9 cellular contexts compared by ENCODE assay signal in genomic region chr7:77177321-77177904, GRCh38. TPM values are rescaled to one million over a fixed set of nuclear protein-coding genes. Genes with fewer than 3 reads are reported as not detected.
DNase-seq lines count a peak whose midpoint lies in the region; ATAC-seq, FAIRE-seq and TF ChIP-seq lines count a peak whose summit lies in the region.
"Not testable (repeated sequence)": the region's sequence is repeated elsewhere in the genome, so short reads cannot be mapped to it uniquely, and the experiment has no call there.
"Had no signal": no experiment of that assay in that cellular context is flagged by ENCODE, and none has a peak within 500 bp of the region (broad histone marks: within the 10 kb centered on the region; RNA-seq: fewer than 3 reads in every experiment).

No MANE protein-coding gene starts in this region.

- H3K9ac ChIP-seq in endothelial cell of umbilical vein (replicated peaks; ENCODE audit: extremely low read depth, insufficient read depth, low read length), result not testable (repeated sequence)

- H3K27ac ChIP-seq in endothelial cell of umbilical vein (ENCODE audit: insufficient read depth, low read depth, low read length), result peak overlapping the region; percentile 37
- H3K27ac ChIP-seq in gastroesophageal sphincter, result peak overlapping the region; percentile 54 to 73 (median 68)
- H3K27ac ChIP-seq in thoracic aorta, result peak overlapping the region; percentile 87 to 90

- not testable (repeated sequence) for H4K20me1 ChIP-seq in endothelial cell of umbilical vein (replicated peaks; ENCODE audit: control insufficient read depth, extremely low read depth, insufficient read depth, low read length)

- TF ChIP-seq EP300 in gastroesophageal sphincter (IDR thresholded peaks at IDR 0.05), result not testable (repeated sequence)

- not testable (repeated sequence) for DNase-seq in H54 (ENCODE audit: insufficient read length, low spot score); thoracic aorta (ENCODE audit: low spot score); urothelium cell line (ENCODE audit: low spot score)
- DNase-seq in bronchial epithelial cell (ENCODE audit: low read depth), result peak; percentile 9
- DNase-seq in endothelial cell of umbilical vein (ENCODE audit: low read depth, low spot score), result peak; percentile 29

- intact Hi-C loops in endothelial cell of umbilical vein (cut with micrococcal nuclease), result loop anchor here (2.0 kb wide), 1 partner anchor 49 kb away; no protein-coding TSS in a partner anchor

- not testable (repeated sequence) for H3K36me3 ChIP-seq in bronchial epithelial cell (ENCODE audit: control insufficient read depth, insufficient read depth, low read length); endothelial cell of umbilical vein (ENCODE audit: control insufficient read depth in 2 of 2, extremely low read depth in 1 of 2, insufficient read depth in 2 of 2, low read length in 2 of 2); gastroesophageal sphincter; thoracic aorta

- FAIRE-seq in H54 (lab: Jason Lieb, UNC), result peak; percentile 33
- FAIRE-seq in bronchial epithelial cell (lab: Jason Lieb, UNC), result not testable (repeated sequence)
- FAIRE-seq in endothelial cell of umbilical vein (lab: Jason Lieb, UNC), result peak; percentile 55
- peak; percentile 17 for FAIRE-seq in urothelium cell line (lab: Jason Lieb, UNC)

- H3K27me3 ChIP-seq in bronchial epithelial cell (ENCODE audit: control insufficient read depth, insufficient read depth, low read length); endothelial cell of umbilical vein (ENCODE audit: control insufficient read depth in 2 of 2, insufficient read depth in 2 of 2, low read length in 2 of 2); gastroesophageal sphincter; thoracic aorta (replicated peaks; ENCODE audit: insufficient read depth): not testable (repeated sequence)

- POLR2A ChIA-PET in endothelial cell of umbilical vein (lab: Charles Lee), result not testable (repeated sequence)

- not testable (repeated sequence) for ATAC-seq in gastroesophageal sphincter
- ATAC-seq in thoracic aorta (ENCODE audit: insufficient number of reproducible peaks, low FRiP score, low read depth), result peak; percentile 57

- H2AFZ ChIP-seq in endothelial cell of umbilical vein (ENCODE audit: low read depth, low read length), result not testable (repeated sequence)

- H3K4me1 Mint-ChIP-seq in nephron, result peaks cover 18% of the 10 kb centered on the region

- H3K4me3 ChIP-seq in bronchial epithelial cell (ENCODE audit: low read depth, low read length); endothelial cell of umbilical vein (replicated peaks in 1 of 3; ENCODE audit: insufficient read depth in 1 of 3, low read depth in 1 of 3, low read length in 3 of 3); gastroesophageal sphincter: not testable (repeated sequence)
- peak overlapping the region; percentile 1 for H3K4me3 ChIP-seq in thoracic aorta

- not testable (repeated sequence) for H3K36me3 Mint-ChIP-seq in nephron (ENCODE audit: low read depth)

- peak overlapping the region in 2 of 3 experiments; percentile 32 to 53 for H3K27ac Mint-ChIP-seq in nephron

- not testable (repeated sequence) for H3K27me3 Mint-ChIP-seq in nephron (ENCODE audit: low read depth)

- H3K9me3 Mint-ChIP-seq in nephron, result not testable (repeated sequence)

- dilution Hi-C loops in endothelial cell of umbilical vein (cut with MboI; ENCODE audit: extremely low pct_ligation_motif_present, low sequenced_read_pairs), result not testable (repeated sequence)

- not testable (repeated sequence) for TF ChIP-seq POLR2A in H54 (IDR thresholded peaks at IDR 0.05; ENCODE audit: low read depth, low read length); endothelial cell of umbilical vein (IDR thresholded peaks at IDR 0.05; ENCODE audit: low read depth, low read length); gastroesophageal sphincter (IDR thresholded peaks at IDR 0.05)

- BruUV-seq in endothelial cell of umbilical vein (replicated peaks; lab: Mats Ljungman, UMichigan), result not testable (repeated sequence)

- H3K4me2 ChIP-seq in endothelial cell of umbilical vein (ENCODE audit: insufficient read depth, low read length), result peak overlapping the region; percentile 47

- H3K9me3 ChIP-seq in endothelial cell of umbilical vein (replicated peaks; ENCODE audit: control insufficient read depth, insufficient read depth, low read length); gastroesophageal sphincter; thoracic aorta: not testable (repeated sequence)

- CTCF ChIA-PET in endothelial cell of umbilical vein (lab: Charles Lee), result not testable (repeated sequence)

- H3K4me1 ChIP-seq in endothelial cell of umbilical vein (ENCODE audit: control insufficient read depth, extremely low read depth, insufficient read depth, low read length), result not testable (repeated sequence)
- peaks cover 0 to 18% (median 0%) of the 10 kb centered on the region in 3 donors for H3K4me1 ChIP-seq in gastroesophageal sphincter
- peaks cover 11 to 39% of the 10 kb centered on the region in 2 donors for H3K4me1 ChIP-seq in thoracic aorta (ENCODE audit: control insufficient read depth in 1 of 2, low read depth in 2 of 2)

- not testable (repeated sequence) for H3K9me1 ChIP-seq in endothelial cell of umbilical vein (replicated peaks; ENCODE audit: control insufficient read depth, extremely low read depth, insufficient read depth, low read length)

- not testable (repeated sequence) for H3K79me2 ChIP-seq in endothelial cell of umbilical vein (ENCODE audit: control insufficient read depth, insufficient read depth, low read length)

- WGBS in gastroesophageal sphincter (ENCODE audit: low coverage in 1 of 2), 2 donors, result 15 to 16% methylated on average over 9 of the region's 9 CpGs

- TF ChIP-seq CTCF in bronchial epithelial cell (IDR thresholded peaks at IDR 0.05; ENCODE audit: insufficient read depth, low read length, severe bottlenecking); endothelial cell of umbilical vein (IDR thresholded peaks at IDR 0.05; ENCODE audit: extremely low read depth in 1 of 2, insufficient read depth in 1 of 2, low read depth in 1 of 2, low read length in 2 of 2); gastroesophageal sphincter (IDR thresholded peaks at IDR 0.05); nephron (IDR thresholded peaks at IDR 0.05; ENCODE audit: unreplicated experiment in 3 of 3); thoracic aorta (IDR thresholded peaks at IDR 0.05): not testable (repeated sequence)

- not testable (repeated sequence) for H3K4me3 Mint-ChIP-seq in nephron

RNA-seq across cellular contexts. Expression of gene FGL2, which starts 22.2 kb away (rescaled TPM):
- total RNA-seq in bronchial epithelial cell (under 0.01 and 0.53 TPM in 2 replicates), endothelial cell of umbilical vein (not detected in 2 replicates), gastroesophageal sphincter (100 to 1,000 TPM; 199 to 756 (median 378) TPM), thoracic aorta (100 to 1,000 TPM; 163 to 242 TPM)
- not detected in 2 replicates for polyA plus RNA-seq in endothelial cell of umbilical vein
- polyA plus RNA-seq in endothelial cell of umbilical vein (2011; cell fraction: cytosol; rRNA removed), result not detected in 2 replicates
- polyA plus RNA-seq in endothelial cell of umbilical vein (2011; cell fraction: nucleus; rRNA removed), result not detected in 2 replicates
- polyA plus RNA-seq in endothelial cell of umbilical vein (2012), result 0.07 TPM in 1 of 2 replicates, not detected in the other
- polyA minus RNA-seq in endothelial cell of umbilical vein, result not detected in 2 replicates
- not detected for polyA minus RNA-seq in endothelial cell of umbilical vein (2011; cell fraction: cytosol; rRNA and poly(A)+ RNA removed)
- polyA minus RNA-seq in endothelial cell of umbilical vein (2011; cell fraction: nucleus; rRNA and poly(A)+ RNA removed), result not detected in 2 replicates
- total RNA-seq: Caco-2, H7 had no signal

RNA-seq across cellular contexts. Expression of gene CCDC146, which starts 55.0 kb away (rescaled TPM):
- total RNA-seq in bronchial epithelial cell, result 2.1 and 2.4 TPM in 2 replicates
- total RNA-seq in endothelial cell of umbilical vein, result 2.2 and 2.6 TPM in 2 replicates
- polyA plus RNA-seq in endothelial cell of umbilical vein, result 0.65 and 1.5 TPM in 2 replicates
- polyA plus RNA-seq in endothelial cell of umbilical vein (2011; cell fraction: cytosol; rRNA removed), result 0.72 and 1.3 TPM in 2 replicates
- polyA plus RNA-seq in endothelial cell of umbilical vein (2011; cell fraction: nucleus; rRNA removed), result 7.1 and 9.4 TPM in 2 replicates
- 1.1 and 1.8 TPM in 2 replicates for polyA plus RNA-seq in endothelial cell of umbilical vein (2012)
- 0.83 and 3.5 TPM in 2 replicates for polyA minus RNA-seq in endothelial cell of umbilical vein
- not detected for polyA minus RNA-seq in endothelial cell of umbilical vein (2011; cell fraction: cytosol; rRNA and poly(A)+ RNA removed)
- polyA minus RNA-seq in endothelial cell of umbilical vein (2011; cell fraction: nucleus; rRNA and poly(A)+ RNA removed), result 3.4 and 6.8 TPM in 2 replicates
- total RNA-seq in gastroesophageal sphincter, result 10 to 100 TPM in 3 of 4 donors, 1 to 10 TPM in 1; 8.7 to 29.3 (median 20.1) TPM
- total RNA-seq in thoracic aorta, result 10 to 100 TPM; 11.8 to 12.1 TPM

Comparison
In these comparisons a context has a peak if more than half of its experiments do, and no peak if none do; other contexts are left out.
1. H3K27ac ChIP-seq: peak in every context shown above with its lines; median percentile 88 in thoracic aorta; 68 in gastroesophageal sphincter; 37 in endothelial cell of umbilical vein.
2. RNA of gene FGL2, which starts 22.2 kb away (total RNA-seq): 199 to 756 TPM in gastroesophageal sphincter and 163 to 242 TPM in thoracic aorta; under 0.01 to 0.53 TPM in bronchial epithelial cell and not detected in endothelial cell of umbilical vein; every median in the first group is over 100 times any median in the second.